8 cellular contexts compared by ENCODE assay signal in genomic region chr9:94952553-94953373, GRCh38.
A peak's percentile ranks its signal among the peaks of the same experiment; 100 is the strongest.
DNase-seq lines count a peak whose midpoint lies in the region; ATAC-seq, FAIRE-seq and TF ChIP-seq lines count a peak whose summit lies in the region.

No MANE protein-coding gene starts in this region.

- H2AFZ ChIP-seq in HepG2 (ENCODE audit: low read length) (no peak overlapping the region), Loucy (ENCODE audit: low read length) (peak overlapping the region; percentile 22; the same call in 1 of the 2 replicates)

- H3K36me3 ChIP-seq in liver (ENCODE audit: control insufficient read depth in 4 of 4, insufficient read depth in 3 of 4, low read depth in 1 of 4, low read length in 3 of 4): peaks cover 0 to 6% (median 1%) of the 10 kb centered on the region in 4 donors
- peaks cover 0 to 3% of the 10 kb centered on the region in 2 experiments; a peak in 2 of 5 replicates for H3K36me3 ChIP-seq in HepG2 (replicated peaks in 1 of 2; ENCODE audit: control insufficient read depth in 1 of 2, insufficient read depth in 2 of 2, low read length in 2 of 2)
- peaks cover 7% of the 10 kb centered on the region; the same call in 1 of the 2 replicates for H3K36me3 ChIP-seq in Loucy (ENCODE audit: insufficient read depth, low read length)
- peaks cover 0 to 22% (median 0%) of the 10 kb centered on the region in 6 donors for H3K36me3 ChIP-seq in spleen
- H3K36me3 ChIP-seq in HAP-1 (replicated peaks): no peaks in the 10 kb centered on the region

- H3K4me1 ChIP-seq in liver (ENCODE audit: control insufficient read depth in 4 of 4, insufficient read depth in 4 of 4, low read length in 3 of 4): peaks cover 10 to 28% (median 15%) of the 10 kb centered on the region in 4 donors
- H3K4me1 ChIP-seq in HepG2 (ENCODE audit: insufficient read depth, low read length): peaks cover 28% of the 10 kb centered on the region
- peaks cover 33% of the 10 kb centered on the region for H3K4me1 ChIP-seq in Loucy (ENCODE audit: insufficient read depth, low read length, poor library complexity, severe bottlenecking)
- H3K4me1 ChIP-seq in spleen: peaks cover 15 to 39% (median 33%) of the 10 kb centered on the region in 6 donors
- H3K4me1 ChIP-seq in HAP-1: peaks cover 6% of the 10 kb centered on the region

- no peak for TF ChIP-seq EP300 in HepG2 (IDR thresholded peaks at IDR 0.05; ENCODE audit: low read depth in 2 of 2, low read length in 2 of 2)
- no peak for TF ChIP-seq EP300 in HepG2 (CRISPR knock-in tag; IDR thresholded peaks at IDR 0.05; ENCODE audit: borderline replicate concordance)

- H3K4me3 ChIP-seq in liver (ENCODE audit: low read depth in 1 of 3, low read length in 3 of 3) (no peak overlapping the region), HepG2 (replicated peaks in 1 of 3; ENCODE audit: insufficient read depth in 1 of 3, low read depth in 2 of 3, low read length in 3 of 3) (no peak overlapping the region), Loucy (ENCODE audit: low read length, poor library complexity, severe bottlenecking) (no peak overlapping the region), spleen (no peak overlapping the region), HAP-1 (no peak overlapping the region)

- DNase-seq in HepG2 (ENCODE audit: low spot score) (no peak), spleen (no peak), T1000 (lab: John Stamatoyannopoulos, UW) (no peak), NCI-H2081 treated with DMSO at 0.1 percent for 48 hours (lab: John Stamatoyannopoulos, UW) (no peak), HAP-1 (ENCODE audit: low spot score in 2 of 2) (no peak)

- no peaks in the 10 kb centered on the region for H3K9me2 ChIP-seq in Loucy (replicated peaks; ENCODE audit: low read depth, low read length)

- intact Hi-C loops in HepG2 (cut with micrococcal nuclease; ENCODE audit: unreplicated experiment): loop anchor here (5.0 kb wide), 1 partner anchor 50 kb away; no protein-coding TSS in a partner anchor
- intact Hi-C loops in spleen (cut with DNase I; ENCODE audit: low total_unique reads): no loop called here

- no peaks in the 10 kb centered on the region for H3F3A ChIP-seq in Loucy (ENCODE audit: low read depth)

- H3K27me3 ChIP-seq in liver (ENCODE audit: control insufficient read depth in 4 of 4, insufficient read depth in 4 of 4, low read length in 3 of 4) (no peaks in the 10 kb centered on the region), HepG2 (ENCODE audit: control insufficient read depth in 1 of 2, insufficient read depth in 2 of 2, low read length in 2 of 2) (no peaks in the 10 kb centered on the region), Loucy (ENCODE audit: insufficient read depth, low read length, poor library complexity, severe bottlenecking) (no peaks in the 10 kb centered on the region), spleen (replicated peaks in 1 of 7) (no peaks in the 10 kb centered on the region), HAP-1 (ENCODE audit: low read depth) (no peaks in the 10 kb centered on the region)

- no peak for FAIRE-seq in HepG2 (lab: Jason Lieb, UNC)

- H3K27ac ChIP-seq in liver (ENCODE audit: low read depth in 1 of 2, low read length in 2 of 2) (peak overlapping the region; percentile 3 to 85), HepG2 (ENCODE audit: extremely low read length, insufficient read depth, low read length) (no peak overlapping the region), spleen (peak overlapping the region; percentile 48 to 85 (median 73))

- H3K9ac ChIP-seq in liver (ENCODE audit: low read depth in 1 of 2, low read length in 2 of 2) (no peak overlapping the region), HepG2 (ENCODE audit: insufficient read depth, low read depth, low read length) (no peak overlapping the region), Loucy (ENCODE audit: low read depth, low read length, poor library complexity, severe bottlenecking) (no peak overlapping the region)

- ATAC-seq in HepG2: no peak
- peak; percentile 47 for ATAC-seq in esophagus mucosa

- CTCF ChIA-PET in HepG2 (lab: Yijun Ruan, JAX; ENCODE audit: low intra/inter-chr PET ratio, low total read pairs): no interaction called here

- TF ChIP-seq CTCF in liver (IDR thresholded peaks at IDR 0.05; ENCODE audit: low read depth, low read length, missing input control): no peak
- TF ChIP-seq CTCF in HepG2 (CRISPR knock-in tag; IDR thresholded peaks at IDR 0.05): no peak
- no peak for TF ChIP-seq CTCF in Loucy (conservative IDR thresholded peaks at IDR 0.05; ENCODE audit: low read length)
- TF ChIP-seq CTCF in spleen (IDR thresholded peaks at IDR 0.05 in 8 of 11, conservative IDR thresholded peaks at IDR 0.05 in 3 of 11): no peak

- TF ChIP-seq POLR2A in HepG2 (IDR thresholded peaks at IDR 0.05; ENCODE audit: insufficient read depth in 1 of 2, low read depth in 2 of 2, low read length in 2 of 2): no peak
- TF ChIP-seq POLR2A in spleen (IDR thresholded peaks at IDR 0.05): no peak

- TF ChIP-seq RAD21 in liver (IDR thresholded peaks at IDR 0.05) (peak; percentile 23 to 29), HepG2 (CRISPR knock-in tag; IDR thresholded peaks at IDR 0.05) (no peak)

- H3K4me2 ChIP-seq in HepG2 (ENCODE audit: low read depth, low read length): no peak overlapping the region
- peak overlapping the region; percentile 53 for H3K4me2 ChIP-seq in Loucy (ENCODE audit: low read depth, low read length, poor library complexity, severe bottlenecking)

- POLR2A ChIA-PET in HepG2 (lab: Yijun Ruan, JAX): no interaction called here

- H3K9me3 ChIP-seq in liver (ENCODE audit: control insufficient read depth in 4 of 4, low read length in 3 of 4): no peaks in the 10 kb centered on the region
- H3K9me3 ChIP-seq in HepG2 (ENCODE audit: low read length): no peaks in the 10 kb centered on the region
- no peaks in the 10 kb centered on the region for H3K9me3 ChIP-seq in Loucy (ENCODE audit: insufficient read depth, low read depth, low read length)
- no peaks in the 10 kb centered on the region for H3K9me3 ChIP-seq in spleen
- no peaks in the 10 kb centered on the region for H3K9me3 ChIP-seq in HAP-1

- H3K79me2 ChIP-seq in HepG2 (ENCODE audit: insufficient read depth, low read length) (no peaks in the 10 kb centered on the region), Loucy (ENCODE audit: insufficient read depth, low read length) (no peaks in the 10 kb centered on the region)

- H4K20me1 ChIP-seq in HepG2 (ENCODE audit: insufficient read depth, low read length): no peaks in the 10 kb centered on the region
- H4K20me1 ChIP-seq in Loucy (ENCODE audit: insufficient read depth, low read length, poor library complexity, severe bottlenecking): no peaks in the 10 kb centered on the region

- in situ Hi-C loops in HepG2 (cut with HindIII; ENCODE audit: extremely low pct_ligation_motif_present, low pct_unique_long_range_greater_than_20kb) (no loop called here), HAP-1 (cut with MboI; ENCODE audit: low sequenced_read_pairs) (no loop called here)

- 79% methylated on average over 8 of the region's 8 CpGs for WGBS in liver
- 95% methylated on average over 8 of the region's 8 CpGs for WGBS in HepG2 (ENCODE audit: low lambda C conversion rate)
- WGBS in spleen, 5 donors: 37 to 60% (median 54%) methylated on average over 8 of the region's 8 CpGs

- no TSS peak for BruUV-seq in HepG2 (replicated peaks; lab: Mats Ljungman, UMichigan)

TF ChIP-seq in liver, 16 proteins besides CTCF, POLR2A, EP300 and RAD21:
- no peak for TF ChIP-seq YY1 (IDR thresholded peaks at IDR 0.05)
- no peak for TF ChIP-seq EGR1 (IDR thresholded peaks at IDR 0.05; ENCODE audit: low read depth in 2 of 2)
- no peak for TF ChIP-seq ATF3 (IDR thresholded peaks at IDR 0.05)
- TF ChIP-seq JUND (IDR thresholded peaks at IDR 0.05): no peak
- TF ChIP-seq HNF4A (conservative IDR thresholded peaks at IDR 0.05): no peak

TF ChIP-seq in HepG2, 621 proteins besides CTCF, POLR2A, EP300 and RAD21:
- TF ChIP-seq ZNF431 (CRISPR knock-in tag; IDR thresholded peaks at IDR 0.05; ENCODE audit: borderline replicate concordance, low read depth): no peak
- no peak for TF ChIP-seq TBX2 (CRISPR knock-in tag; IDR thresholded peaks at IDR 0.05; ENCODE audit: borderline replicate concordance)
- no peak for TF ChIP-seq ZNF772 (CRISPR knock-in tag; IDR thresholded peaks at IDR 0.05)
- no peak for TF ChIP-seq ZKSCAN8 (CRISPR knock-in tag; IDR thresholded peaks at IDR 0.05; ENCODE audit: borderline replicate concordance)
- TF ChIP-seq HNF4A (CRISPR knock-in tag; IDR thresholded peaks at IDR 0.05): no peak
- TF ChIP-seq TGIF2 (CRISPR knock-in tag; IDR thresholded peaks at IDR 0.05): no peak
- no peak for TF ChIP-seq ZNF382 (CRISPR knock-in tag; IDR thresholded peaks at IDR 0.05; ENCODE audit: borderline replicate concordance)
- TF ChIP-seq MTERF4 (CRISPR knock-in tag; IDR thresholded peaks at IDR 0.05): no peak
